8 cellular contexts compared by ENCODE assay signal in the genomic region with DNA sequence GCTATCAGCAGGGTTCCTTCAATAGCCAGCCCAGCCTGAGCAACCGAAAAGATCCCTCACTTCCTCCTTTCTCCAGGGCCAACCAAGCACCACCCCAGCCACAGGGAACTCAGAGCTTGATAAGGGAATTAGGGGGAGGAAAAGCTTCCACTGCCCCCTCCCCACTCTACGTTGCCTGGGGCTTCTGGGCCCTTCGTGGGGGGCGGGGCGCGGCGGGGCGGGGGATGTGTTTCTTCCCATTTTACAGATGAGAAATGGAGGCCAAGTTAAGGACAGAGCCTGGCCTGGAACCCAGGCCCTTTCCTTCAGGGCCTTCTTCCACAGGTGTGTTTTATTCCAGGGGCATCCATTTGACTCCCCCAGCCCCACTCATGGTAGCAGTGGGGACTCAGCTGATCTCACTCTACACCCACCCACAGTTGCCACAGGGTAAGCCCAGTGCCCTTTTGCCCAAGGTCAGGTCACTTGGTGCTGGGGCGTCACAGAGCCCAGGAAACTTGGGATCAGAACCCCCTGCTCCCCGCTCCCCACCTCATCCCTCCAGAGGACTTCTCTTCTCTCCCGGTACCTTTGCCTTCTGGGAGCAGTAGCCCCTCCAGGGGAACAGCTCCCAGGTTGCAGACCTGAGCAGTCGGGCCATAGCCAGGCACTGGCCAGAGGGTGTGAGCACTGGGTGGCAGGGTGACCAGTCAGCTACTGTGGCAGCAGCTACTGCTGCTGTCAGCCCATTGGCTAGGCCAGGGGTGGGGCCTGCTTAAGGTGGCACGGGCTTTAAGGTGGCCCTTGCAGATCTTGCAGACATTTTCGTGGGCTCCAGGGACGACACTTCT. TPM values are rescaled to one million over a fixed set of nuclear protein-coding genes. Genes with fewer than 3 reads are reported as not detected.
A peak's percentile ranks its signal among the peaks of the same experiment; 100 is the strongest.
DNase-seq lines count a peak whose midpoint lies in the region; ATAC-seq and TF ChIP-seq lines count a peak whose summit lies in the region.

A gene (minus strand): TSS at position 700 of the 830 bp plus-strand sequence. CDS start 60 bp downstream, at position 640.

- peak; percentile 57 to 93 for TF ChIP-seq EP300 in tibial nerve (IDR thresholded peaks at IDR 0.05)

- peak within 1 kb of the TSS in 1 of 2 experiments; percentile 80 for H3K4me3 ChIP-seq in mesenchymal stem cell (ENCODE audit: insufficient read depth in 1 of 2, low read depth in 1 of 2, low read length in 2 of 2)
- peak within 1 kb of the TSS; percentile 50 to 66 (median 52) for H3K4me3 ChIP-seq in tibial nerve

- no peak within 1 kb of the TSS for H2BK5ac ChIP-seq in mesenchymal stem cell (ENCODE audit: low read depth, low read length, poor library complexity, severe bottlenecking)

- H3K79me1 ChIP-seq in mesenchymal stem cell (replicated peaks; ENCODE audit: low read length, poor library complexity, severe bottlenecking), result peaks cover 2% of the 10 kb centered on the region

- TF ChIP-seq CTCF in tibial nerve (IDR thresholded peaks at IDR 0.05), result peak in 2 of 5 experiments; percentile 13 to 24

- no peak within 1 kb of the TSS for H3K23ac ChIP-seq in mesenchymal stem cell (ENCODE audit: low read length in 2 of 2)

- H2AK5ac ChIP-seq in mesenchymal stem cell (ENCODE audit: low read length, severe bottlenecking), result no peak within 1 kb of the TSS

- peaks cover 2% of the 10 kb centered on the region for H3K9me3 Mint-ChIP-seq in activated T-cell treated with anti-CD3 and anti-CD28 coated beads, Interleukin-2, amount 50 U/mL, for 4 hours

- peaks cover 5% of the 10 kb centered on the region for H3K9me3 ChIP-seq in mesenchymal stem cell (ENCODE audit: control insufficient read depth, low read length)
- H3K9me3 ChIP-seq in tibial nerve, result peaks cover 0 to 3% (median under 1%) of the 10 kb centered on the region in 4 donors

- H3K4me2 ChIP-seq in mesenchymal stem cell (ENCODE audit: low read length, poor library complexity, severe bottlenecking), result no peak within 1 kb of the TSS

- TF ChIP-seq POLR2A in tibial nerve (IDR thresholded peaks at IDR 0.05), result peak; percentile 36 to 64

- no peak within 1 kb of the TSS for H4K8ac ChIP-seq in mesenchymal stem cell (ENCODE audit: low read length)

- peaks cover 4% of the 10 kb centered on the region for H3K4me1 Mint-ChIP-seq in activated T-cell treated with anti-CD3 and anti-CD28 coated beads, Interleukin-2, amount 50 U/mL, for 4 hours (ENCODE audit: low read depth)

- H3K27me3 ChIP-seq in mesenchymal stem cell (ENCODE audit: control insufficient read depth in 1 of 2, insufficient read depth in 1 of 2, low read length in 2 of 2), result peaks cover 0 to 14% of the 10 kb centered on the region in 2 experiments
- no peaks in the 10 kb centered on the region for H3K27me3 ChIP-seq in tibial nerve

- H4K91ac ChIP-seq in mesenchymal stem cell (ENCODE audit: low read length), result no peak within 1 kb of the TSS

- peak within 1 kb of the TSS; percentile 58 for H3K9ac ChIP-seq in mesenchymal stem cell (ENCODE audit: low read length)

- no peak within 1 kb of the TSS for H2BK15ac ChIP-seq in mesenchymal stem cell (ENCODE audit: low read depth, poor library complexity, severe bottlenecking)

- H3K36me3 ChIP-seq in mesenchymal stem cell (ENCODE audit: control insufficient read depth in 1 of 2, insufficient read depth in 2 of 2, low read depth in 1 of 2, low read length in 2 of 2), result peaks cover 0 to 20% of the 10 kb centered on the region in 2 experiments
- peaks cover 0 to 21% (median 0%) of the 10 kb centered on the region in 3 donors for H3K36me3 ChIP-seq in tibial nerve

- H3K4me1 ChIP-seq in mesenchymal stem cell (ENCODE audit: control insufficient read depth, insufficient read depth, low read depth, low read length) (peaks cover 11% of the 10 kb centered on the region), tibial nerve (peaks cover 0 to 43% (median 9%) of the 10 kb centered on the region in 4 donors)

- H3K14ac ChIP-seq in mesenchymal stem cell (ENCODE audit: low read length in 2 of 2), result no peak within 1 kb of the TSS

- H3K4me3 Mint-ChIP-seq in activated T-cell treated with anti-CD3 and anti-CD28 coated beads, Interleukin-2, amount 50 U/mL, for 4 hours, result no peak within 1 kb of the TSS

- WGBS in mesenchymal stem cell, result 82% methylated on average over 14 of the region's 15 CpGs
- 23 to 37% methylated on average over 9 to 15 of the region's 15 CpGs for WGBS in tibial nerve, 2 donors

- no peak within 1 kb of the TSS for H2AFZ ChIP-seq in mesenchymal stem cell (ENCODE audit: low read depth, low read length)

- H3K18ac ChIP-seq in mesenchymal stem cell (ENCODE audit: low read depth in 1 of 2, low read length in 2 of 2), result no peak within 1 kb of the TSS

- no peak within 1 kb of the TSS for H3K27ac ChIP-seq in mesenchymal stem cell (ENCODE audit: low read length, poor library complexity, severe bottlenecking)
- peak within 1 kb of the TSS; percentile 67 to 90 (median 74) for H3K27ac ChIP-seq in tibial nerve

- H2BK120ac ChIP-seq in mesenchymal stem cell (ENCODE audit: low read depth, low read length), result no peak within 1 kb of the TSS

- no peak within 1 kb of the TSS for H3K4ac ChIP-seq in mesenchymal stem cell (ENCODE audit: low read depth in 1 of 2, low read length in 2 of 2)

- peak; percentile 68 to 79 for ATAC-seq in activated T-cell treated with anti-CD3 and anti-CD28 coated beads, Interleukin-2, amount 50 U/mL, for 4 hours
- no peak for ATAC-seq in HG03108 (IDR thresholded peaks at IDR 0.05; ENCODE audit: unreplicated experiment)

- peaks cover 19% of the 10 kb centered on the region for H3K27me3 Mint-ChIP-seq in activated T-cell treated with anti-CD3 and anti-CD28 coated beads, Interleukin-2, amount 50 U/mL, for 4 hours (ENCODE audit: low read depth)

- no peak for DNase-seq in activated T-cell treated with anti-CD3 and anti-CD28 coated beads, Interleukin-2, amount 50 U/mL, for 4 hours
- no peak for DNase-seq in activated T-cell treated with anti-CD3 and anti-CD28 coated beads, Interleukin-2, amount 50 U/mL, for 1 hour
- DNase-seq in SK-N-DZ (ENCODE audit: low spot score), result peak; percentile 80
- DNase-seq in epidermal melanocyte (ENCODE audit: insufficient read length, low spot score), result peak; percentile 57
- DNase-seq in mesenchymal stem cell, result no peak
- DNase-seq in tibial nerve (ENCODE audit: low spot score in 2 of 2), result peak; percentile 73 to 79
- no peak for DNase-seq in NCI-H146 (lab: John Stamatoyannopoulos, UW)

- H2BK12ac ChIP-seq in mesenchymal stem cell (ENCODE audit: low read length in 2 of 2), result no peak within 1 kb of the TSS

- H3K36me3 Mint-ChIP-seq in activated T-cell treated with anti-CD3 and anti-CD28 coated beads, Interleukin-2, amount 50 U/mL, for 4 hours (ENCODE audit: insufficient read depth), result no peaks in the 10 kb centered on the region

RNA-seq across cellular contexts. Expression of the gene that starts here (rescaled TPM):
- total RNA-seq in activated T-cell treated with anti-CD3 and anti-CD28 coated beads, Interleukin-2, amount 50 U/mL, for 4 hours, result under 1 TPM in 1 of 3 donors, not detected in 2; 0.11 TPM
- 0.29 and 0.31 TPM in 2 replicates for polyA plus RNA-seq in SK-N-DZ (2014; cell fraction: cytosol; rRNA removed)
- polyA plus RNA-seq in SK-N-DZ (2014; cell fraction: nucleus; rRNA removed), result 2.2 and 3.5 TPM in 2 replicates
- 0.32 TPM for polyA plus RNA-seq in mesenchymal stem cell (2013, experiment 1 of 2)
- polyA plus RNA-seq in mesenchymal stem cell (2013, experiment 2 of 2), result 0.21 TPM
- total RNA-seq in tibial nerve, result 10 to 100 TPM; 20.1 to 48.7 (median 27.7) TPM

Comparison
In these comparisons a context has a peak if more than half of its experiments do, and no peak if none do; other contexts are left out.
1. RNA of the gene that starts here (total RNA-seq): 20.1 to 48.7 TPM in tibial nerve; 0.11 TPM in activated T-cell treated with anti-CD3 and anti-CD28 coated beads, Interleukin-2, amount 50 U/mL, for 4 hours; every median in the first group is over 10 times any median in the second.
2. Peak in ATAC-seq in activated T-cell treated with anti-CD3 and anti-CD28 coated beads, Interleukin-2, amount 50 U/mL, for 4 hours; RNA of the gene not detected or under 1 TPM.
3. DNase-seq: peak in SK-N-DZ (single experiment), epidermal melanocyte (single experiment) and tibial nerve (2 of 2); none in activated T-cell treated with anti-CD3 and anti-CD28 coated beads, Interleukin-2, amount 50 U/mL, for 4 hours (single experiment), activated T-cell treated with anti-CD3 and anti-CD28 coated beads, Interleukin-2, amount 50 U/mL, for 1 hour (single experiment), mesenchymal stem cell (single experiment) and NCI-H146 (single experiment).